8 cellular contexts compared by ENCODE assay signal in genomic region chr2:43226955-43227829, GRCh38. TPM values are rescaled to one million over a fixed set of nuclear protein-coding genes. Genes with fewer than 3 reads are reported as not detected.
DNase-seq lines count a peak whose midpoint lies in the region; ATAC-seq and TF ChIP-seq lines count a peak whose summit lies in the region.

No MANE protein-coding gene starts in this region.

- TF ChIP-seq CTCF in GM12864 (IDR thresholded peaks at IDR 0.05; ENCODE audit: low read depth, low read length, missing control alignments) = no peak
- peak; percentile 38 for TF ChIP-seq CTCF in coronary artery (IDR thresholded peaks at IDR 0.05)

- peak overlapping the region; percentile 98 to 99 for H3K27ac ChIP-seq in coronary artery

- ATAC-seq in HG02852 (IDR thresholded peaks at IDR 0.05; ENCODE audit: unreplicated experiment) = peak; percentile 23
- peak; percentile 62 for ATAC-seq in left lobe of liver

- DNase-seq in GM12864 (ENCODE audit: low read depth) (no peak), NCI-H2227 (lab: John Stamatoyannopoulos, UW; ENCODE audit: unreplicated experiment) (peak; percentile 82), coronary artery (ENCODE audit: low spot score) (peak; percentile 98), left lobe of liver (ENCODE audit: low spot score) (peak; percentile 99), HPDE6-E6E7 (ENCODE audit: extremely low spot score) (no peak)
- DNase-seq in activated CD4-positive, alpha-beta T cell treated with anti-CD3 and anti-CD28 coated beads for 4 hours = peak; percentile 54 to 71
- DNase-seq in stimulated activated CD4-positive, alpha-beta T cell treated with anti-CD3 and anti-CD28 coated beads, Interleukin-1b, Interleukin-23, amount 100 ng/mL, for 48 hours = peak; percentile 63

- H3K4me3 ChIP-seq in GM12864 (ENCODE audit: low read depth, low read length) = peak overlapping the region; percentile 87
- peak overlapping the region; percentile 94 for H3K4me3 ChIP-seq in coronary artery

RNA-seq across cellular contexts. Expression of gene ZFP36L2, which starts 0.8 kb away (rescaled TPM):
- 60.6 TPM for total RNA-seq in left lobe of liver

Comparison
In these comparisons a context has a peak if more than half of its experiments do, and no peak if none do; other contexts are left out.
1. DNase-seq: peak in NCI-H2227 (single experiment), activated CD4-positive, alpha-beta T cell treated with anti-CD3 and anti-CD28 coated beads for 4 hours (2 of 2), coronary artery (single experiment), left lobe of liver (single experiment) and stimulated activated CD4-positive, alpha-beta T cell treated with anti-CD3 and anti-CD28 coated beads, Interleukin-1b, Interleukin-23, amount 100 ng/mL, for 48 hours (single experiment); none in GM12864 (single experiment) and HPDE6-E6E7 (single experiment).